ENCODE assay signal across 16 cellular contexts in the genomic region with DNA sequence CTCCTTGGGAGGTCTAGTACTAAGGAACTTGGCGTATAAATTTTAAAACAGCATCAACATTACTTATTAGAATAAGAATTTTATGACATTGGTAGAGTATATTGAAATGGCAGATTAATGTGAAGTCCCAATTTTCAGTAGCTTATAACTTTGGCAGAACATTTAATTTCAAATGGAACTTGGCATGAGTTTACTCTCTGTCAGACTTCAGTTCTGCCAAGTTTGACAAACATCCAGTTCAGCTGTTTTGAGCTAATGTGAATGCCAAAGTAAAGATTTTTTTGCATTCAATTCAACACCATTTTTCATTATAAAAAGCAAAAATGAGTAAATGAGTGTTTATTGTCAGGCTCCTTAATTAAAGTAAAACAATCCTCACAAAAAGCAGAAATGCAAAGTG.
"Had no signal": no experiment of that assay in that cellular context is flagged by ENCODE, and none has a peak within 500 bp of the region (broad histone marks: within the 10 kb centered on the region; RNA-seq: fewer than 3 reads in every experiment).

No MANE protein-coding gene starts in this region.

- H3K4me1 ChIP-seq: transverse colon, vagina had no signal

- H3K36me3 Mint-ChIP-seq: activated naive CD8-positive, alpha-beta T cell treated with anti-CD3 and anti-CD28 coated beads, Interleukin-2, amount 10 ng/mL, durations not matched to agents 7 days and 5 days; naive thymus-derived CD4-positive, alpha-beta T cell; stimulated activated memory B cell treated with anti-CD40 and anti-IgM and Interleukin-4, amounts not matched to agents 10 μg/mL and 1 μg/mL and 100 μg/mL, for 72 hours had no signal

- H3K4me3 Mint-ChIP-seq: activated naive CD8-positive, alpha-beta T cell treated with anti-CD3 and anti-CD28 coated beads, Interleukin-2, amount 10 ng/mL, durations not matched to agents 7 days and 5 days; activated T-helper 1 cell treated with anti-CD3 and anti-CD28 coated beads, Interleukin-12 subunit alpha, Interleukin-12 subunit beta, Interleukin-2, Interleukin-4 antibody, amounts not matched to agents 30 ng/mL and 10 ng/mL and 1 ng/mL, durations not matched to agents 14 hours and 24 hours and 36 hours; endodermal cell; naive thymus-derived CD4-positive, alpha-beta T cell; stimulated activated memory B cell treated with anti-CD40 and anti-IgM and Interleukin-4, amounts not matched to agents 10 μg/mL and 1 μg/mL and 100 μg/mL, for 72 hours had no signal

- H3K4me1 Mint-ChIP-seq: activated naive CD8-positive, alpha-beta T cell treated with anti-CD3 and anti-CD28 coated beads, Interleukin-2, amount 10 ng/mL, durations not matched to agents 7 days and 5 days; naive thymus-derived CD4-positive, alpha-beta T cell; stimulated activated memory B cell treated with anti-CD40 and anti-IgM and Interleukin-4, amounts not matched to agents 10 μg/mL and 1 μg/mL and 100 μg/mL, for 72 hours had no signal

- H3K27me3 Mint-ChIP-seq: activated naive CD8-positive, alpha-beta T cell treated with anti-CD3 and anti-CD28 coated beads, Interleukin-2, amount 10 ng/mL, durations not matched to agents 7 days and 5 days; naive thymus-derived CD4-positive, alpha-beta T cell; stimulated activated memory B cell treated with anti-CD40 and anti-IgM and Interleukin-4, amounts not matched to agents 10 μg/mL and 1 μg/mL and 100 μg/mL, for 72 hours had no signal

- H3K9me3 Mint-ChIP-seq: activated naive CD8-positive, alpha-beta T cell treated with anti-CD3 and anti-CD28 coated beads, Interleukin-2, amount 10 ng/mL, durations not matched to agents 7 days and 5 days; activated T-helper 1 cell treated with anti-CD3 and anti-CD28 coated beads, Interleukin-12 subunit alpha, Interleukin-12 subunit beta, Interleukin-2, Interleukin-4 antibody, amounts not matched to agents 30 ng/mL and 10 ng/mL and 1 ng/mL, durations not matched to agents 14 hours and 24 hours and 36 hours; endodermal cell; naive thymus-derived CD4-positive, alpha-beta T cell had no signal

- H3K4me3 ChIP-seq: cardiac muscle cell, dorsolateral prefrontal cortex, ovary, transverse colon, vagina had no signal

- H3K36me3 ChIP-seq: cardiac muscle cell, ovary, transverse colon, vagina had no signal

- H3K9me3 ChIP-seq: ovary, transverse colon, vagina had no signal

- H3K27ac Mint-ChIP-seq: activated naive CD8-positive, alpha-beta T cell treated with anti-CD3 and anti-CD28 coated beads, Interleukin-2, amount 10 ng/mL, durations not matched to agents 7 days and 5 days; activated T-helper 1 cell treated with anti-CD3 and anti-CD28 coated beads, Interleukin-12 subunit alpha, Interleukin-12 subunit beta, Interleukin-2, Interleukin-4 antibody, amounts not matched to agents 30 ng/mL and 10 ng/mL and 1 ng/mL, durations not matched to agents 14 hours and 24 hours and 36 hours; endodermal cell; naive thymus-derived CD4-positive, alpha-beta T cell; stimulated activated memory B cell treated with anti-CD40 and anti-IgM and Interleukin-4, amounts not matched to agents 10 μg/mL and 1 μg/mL and 100 μg/mL, for 72 hours had no signal

- H3K27ac ChIP-seq: cardiac muscle cell, ovary, transverse colon, vagina had no signal

- H3K27me3 ChIP-seq: cardiac muscle cell, dorsolateral prefrontal cortex, ovary, transverse colon, vagina had no signal

- ATAC-seq: esophagus mucosa; naive thymus-derived CD4-positive, alpha-beta T cell; stimulated activated memory B cell treated with anti-CD40 and anti-IgM and Interleukin-4, amounts not matched to agents 10 μg/mL and 1 μg/mL and 100 μg/mL, for 72 hours had no signal

- DNase-seq: activated CD4-positive, CD25-positive, alpha-beta regulatory T cell treated with anti-CD3 and anti-CD28 coated beads, Interleukin-2, amount 50 U/mL, for 72 hours; activated naive CD4-positive, alpha-beta T cell; activated naive CD8-positive, alpha-beta T cell treated with anti-CD3 and anti-CD28 coated beads, Interleukin-2, amount 10 ng/mL, durations not matched to agents 7 days and 5 days; aorta; dorsolateral prefrontal cortex; endodermal cell; foreskin fibroblast; glutamatergic neuron; naive thymus-derived CD4-positive, alpha-beta T cell; ovary; transverse colon had no signal
